ENCODE assay signal across 23 cellular contexts in genomic region chr15:71245588-71245987, GRCh38.
"Had no signal": no experiment of that assay in that cellular context is flagged by ENCODE, and none has a peak within 500 bp of the region (broad histone marks: within the 10 kb centered on the region; RNA-seq: fewer than 3 reads in every experiment).

No MANE protein-coding gene starts in this region.

- ATAC-seq: effector memory CD8-positive, alpha-beta T cell; mucosa of descending colon; natural killer cell treated with Interleukin-12 subunit alpha and Interleukin-12 subunit beta and Interleukin-15 and Interleukin-18, amount 100 ng/mL, for 72 hours; pancreas; sciatic nerve; stimulated activated memory B cell treated with anti-CD40 and anti-IgM and Interleukin-4, amounts not matched to agents 10 μg/mL and 1 μg/mL and 100 μg/mL, for 72 hours; stimulated activated naive CD8-positive, alpha-beta T cell treated with anti-CD3 and anti-CD28 coated beads, Interleukin-15, Interleukin-2, amounts not matched to agents 100 U/mL and 50 U/mL, for 24 hours had no signal

- H3K4me3 ChIP-seq: esophagus muscularis mucosa, hepatocyte, lung, mucosa of descending colon, pancreas, testis, tibial artery had no signal

- DNase-seq: cerebellar nuclear complex; cortex of kidney; effector memory CD8-positive, alpha-beta T cell; kidney; mesenchymal stem cell; mucosa of descending colon; naive B cell; pancreas; retina; stimulated activated CD4-positive, alpha-beta T cell treated with anti-CD3 and anti-CD28 coated beads, Interleukin-4, amount 100 ng/mL, for 4 hours; stimulated activated naive CD8-positive, alpha-beta T cell treated with anti-CD3 and anti-CD28 coated beads, Interleukin-15, Interleukin-2, amounts not matched to agents 100 U/mL and 50 U/mL, for 24 hours; substantia nigra; testis; tibial artery had no signal

- H3K27ac ChIP-seq: esophagus muscularis mucosa, hepatocyte, neutrophil, pancreas, testis, tibial artery had no signal

- H3K27me3 ChIP-seq: esophagus muscularis mucosa, hepatocyte, neutrophil, pancreas, testis, tibial artery had no signal

- H3K4me1 ChIP-seq: pancreas had no signal

- FAIRE-seq: endometrium, frontal cortex, kidney, pancreas had no signal

- H3K36me3 ChIP-seq: neutrophil, pancreas had no signal

- H3K9me3 ChIP-seq: esophagus muscularis mucosa, mucosa of descending colon, neutrophil, pancreas, testis, tibial artery had no signal
